Comparison of ENCODE assay signal across 16 cellular contexts in the genomic region with DNA sequence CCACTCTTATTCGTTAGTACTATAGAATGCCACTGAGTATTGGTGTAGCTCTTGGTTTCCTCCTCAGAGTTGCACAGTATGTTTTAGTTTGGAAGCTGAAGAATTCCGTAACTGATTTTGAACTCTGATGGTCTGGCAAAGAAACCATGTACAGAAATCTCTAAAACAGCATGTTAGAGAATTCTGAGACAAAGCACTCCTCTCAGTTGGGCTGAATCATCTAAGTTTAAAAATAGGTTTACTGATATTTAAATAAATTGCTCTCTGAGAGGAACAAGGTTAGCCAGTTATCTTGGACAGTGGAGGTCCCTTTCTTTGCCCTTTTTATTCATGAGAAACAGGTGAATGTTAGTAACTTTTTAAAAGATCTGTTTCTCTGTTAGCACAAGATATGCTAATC. TPM values are rescaled to one million over a fixed set of nuclear protein-coding genes. Genes with fewer than 3 reads are reported as not detected.
DNase-seq lines count a peak whose midpoint lies in the region; TF ChIP-seq lines count a peak whose summit lies in the region.
"Had no signal": no experiment of that assay in that cellular context is flagged by ENCODE, and none has a peak within 500 bp of the region (broad histone marks: within the 10 kb centered on the region; RNA-seq: fewer than 3 reads in every experiment).

No MANE protein-coding gene starts in this region.

- H3K27ac ChIP-seq in BLaER1 treated with 17β-estradiol and CSF1 and Interleukin-3, amounts not matched to agents 10 nM and 100 nM = no peak overlapping the region
- peak overlapping the region; percentile 23 to 70 for H3K27ac ChIP-seq in coronary artery
- H3K27ac ChIP-seq in iPS-20b (ENCODE audit: low read length) = no peak overlapping the region
- no peak overlapping the region for H3K27ac ChIP-seq in RWPE1
- peak overlapping the region in 1 of 2 experiments; percentile 2; a peak in 1 of 4 replicates for H3K27ac ChIP-seq in SK-N-SH (ENCODE audit: low read depth in 2 of 2, low read length in 1 of 2)
- H3K27ac ChIP-seq: Peyer's patch had no signal

- peaks cover 0 to 11% (median 0%) of the 10 kb centered on the region in 11 experiments; a peak in 2 of 22 replicates for H3K27me3 ChIP-seq in BLaER1 treated with 17β-estradiol and CSF1 and Interleukin-3, amounts not matched to agents 10 nM and 100 nM
- no peaks in the 10 kb centered on the region for H3K27me3 ChIP-seq in iPS-20b (ENCODE audit: insufficient read depth, low read length)
- no peaks in the 10 kb centered on the region for H3K27me3 ChIP-seq in SK-N-SH (ENCODE audit: insufficient read depth)
- H3K27me3 ChIP-seq: MG63, Peyer's patch had no signal

- peaks cover 25 to 32% (median 29%) of the 10 kb centered on the region in 10 experiments for H3K4me1 ChIP-seq in BLaER1 treated with 17β-estradiol and CSF1 and Interleukin-3, amounts not matched to agents 10 nM and 100 nM
- H3K4me1 ChIP-seq in iPS-20b (ENCODE audit: insufficient read depth, low read length) (peaks cover 25% of the 10 kb centered on the region), SK-N-SH (ENCODE audit: control insufficient read depth in 1 of 2, insufficient read depth in 2 of 2, low read depth in 1 of 2, low read length in 1 of 2) (peaks cover 0 to 4% of the 10 kb centered on the region in 2 experiments; a peak in 2 of 4 replicates)
- H3K4me1 ChIP-seq: Peyer's patch had no signal

- POLR2A ChIA-PET in RWPE1 (lab: Yijun Ruan, JAX; ENCODE audit: low non-redundant PET) (no interaction called here), SK-N-SH (lab: Yijun Ruan, JAX) (no interaction called here)

- no peaks in the 10 kb centered on the region for H3K79me2 ChIP-seq in SK-N-SH (ENCODE audit: insufficient read depth)

- no peak overlapping the region for H3K4me3 ChIP-seq in BLaER1 treated with 17β-estradiol and CSF1 and Interleukin-3, amounts not matched to agents 10 nM and 100 nM
- H3K4me3 ChIP-seq in coronary artery (no peak overlapping the region), iPS-20b (ENCODE audit: low read length) (peak overlapping the region; percentile 14; the same call in 1 of the 2 replicates), SK-N-SH (ENCODE audit: low read depth in 2 of 2, low read length in 1 of 2) (no peak overlapping the region)
- H3K4me3 ChIP-seq: MG63, Peyer's patch had no signal

- TF ChIP-seq RAD21 in SK-N-SH (IDR thresholded peaks at IDR 0.05; ENCODE audit: low read length) = no peak

- peaks cover 0 to 72% (median 35%) of the 10 kb centered on the region in 11 experiments; a peak in 17 of 22 replicates for H4K20me1 ChIP-seq in BLaER1 treated with 17β-estradiol and CSF1 and Interleukin-3, amounts not matched to agents 10 nM and 100 nM
- H4K20me1 ChIP-seq in SK-N-SH (ENCODE audit: insufficient read depth) = no peaks in the 10 kb centered on the region

- CTCF ChIA-PET in RWPE1 (lab: Yijun Ruan, JAX) (no interaction called here), SK-N-SH (lab: Yijun Ruan, JAX) (interaction anchor here (2.5 kb wide), 1 partner anchor 265 kb away, joined by 6 read pairs; no protein-coding TSS in a partner anchor)

- peaks cover 2% of the 10 kb centered on the region; the same call in 1 of the 2 replicates for H3K27me3 Mint-ChIP-seq in HFFc6 (ENCODE audit: insufficient read depth)
- peaks cover 0 to 1% (median 0%) of the 10 kb centered on the region in 3 donors for H3K27me3 Mint-ChIP-seq in immature natural killer cell (ENCODE audit: low read depth in 3 of 3)
- H3K27me3 Mint-ChIP-seq: B cell; CD4-positive, alpha-beta memory T cell had no signal

- DNase-seq in HFFc6 (no peak), coronary artery (ENCODE audit: low spot score) (no peak), RWPE1 (ENCODE audit: low spot score) (no peak), SK-N-SH (no peak), immature natural killer cell (no peak)
- DNase-seq: CD4-positive, alpha-beta memory T cell; DMS79 treated with DMSO at 0.1 percent for 48 hours; KG1; MG63; NCI-H1105; NCI-H187; Peyer's patch; SHP77 had no signal

- peak overlapping the region in 7 of 11 experiments; percentile 16 to 57 (median 51); a peak in 10 of 22 replicates for H3K4me2 ChIP-seq in BLaER1 treated with 17β-estradiol and CSF1 and Interleukin-3, amounts not matched to agents 10 nM and 100 nM
- no peak overlapping the region for H3K4me2 ChIP-seq in SK-N-SH

- peak overlapping the region; percentile 3; the same call in 1 of the 2 replicates for H3K27ac Mint-ChIP-seq in HFFc6
- peak overlapping the region in 2 of 6 donors; percentile 26 to 34 for H3K27ac Mint-ChIP-seq in immature natural killer cell
- H3K27ac Mint-ChIP-seq: B cell had no signal

- H3K9me3 Mint-ChIP-seq in HFFc6 (no peaks in the 10 kb centered on the region), immature natural killer cell (no peaks in the 10 kb centered on the region)
- H3K9me3 Mint-ChIP-seq: CD4-positive, alpha-beta memory T cell had no signal

- H3K9me2 ChIP-seq in SK-N-SH = no peaks in the 10 kb centered on the region

- H2AFZ ChIP-seq in SK-N-SH (ENCODE audit: low read depth) = no peak overlapping the region

- H3K9me3 ChIP-seq in BLaER1 treated with 17β-estradiol and CSF1 and Interleukin-3, amounts not matched to agents 10 nM and 100 nM (replicated peaks in 1 of 11) = no peaks in the 10 kb centered on the region
- H3K9me3 ChIP-seq in iPS-20b (ENCODE audit: insufficient read depth, low read depth, low read length) (no peaks in the 10 kb centered on the region), SK-N-SH (no peaks in the 10 kb centered on the region)
- H3K9me3 ChIP-seq: MG63, Peyer's patch had no signal

- WGBS in SK-N-SH (ENCODE audit: low lambda C conversion rate) = 93% methylated on average over 2 of the region's 2 CpGs

- H3K4me1 Mint-ChIP-seq in HFFc6 (ENCODE audit: low read depth) = peaks cover 7% of the 10 kb centered on the region
- no peaks in the 10 kb centered on the region for H3K4me1 Mint-ChIP-seq in immature natural killer cell

- no peak overlapping the region for H3K4me3 Mint-ChIP-seq in HFFc6
- no peak overlapping the region for H3K4me3 Mint-ChIP-seq in immature natural killer cell
- H3K4me3 Mint-ChIP-seq: B cell; CD4-positive, alpha-beta memory T cell had no signal

- H3K36me3 ChIP-seq in BLaER1 treated with 17β-estradiol and CSF1 and Interleukin-3, amounts not matched to agents 10 nM and 100 nM = peaks cover 82 to 98% (median 89%) of the 10 kb centered on the region in 11 experiments
- H3K36me3 ChIP-seq in iPS-20b (ENCODE audit: insufficient read depth, low read depth, low read length) (peaks cover 97% of the 10 kb centered on the region), SK-N-SH (replicated peaks in 1 of 2; ENCODE audit: control insufficient read depth in 1 of 2, insufficient read depth in 2 of 2, low read length in 1 of 2) (peaks cover 70 to 96% of the 10 kb centered on the region in 2 experiments)

- peak overlapping the region in 1 of 11 experiments; percentile 1; a peak in 1 of 22 replicates for H3K9ac ChIP-seq in BLaER1 treated with 17β-estradiol and CSF1 and Interleukin-3, amounts not matched to agents 10 nM and 100 nM
- H3K9ac ChIP-seq in iPS-20b (ENCODE audit: low read depth, low read length) (no peak overlapping the region; the same call in 1 of the 2 replicates), SK-N-SH (no peak overlapping the region)

- H3F3A ChIP-seq in SK-N-SH (replicated peaks; ENCODE audit: insufficient read depth) = peaks cover 6% of the 10 kb centered on the region

- peaks cover 14% of the 10 kb centered on the region; the same call in 1 of the 2 replicates for H3K36me3 Mint-ChIP-seq in HFFc6 (ENCODE audit: low read depth)
- peaks cover 27 to 67% (median 38%) of the 10 kb centered on the region in 3 donors for H3K36me3 Mint-ChIP-seq in immature natural killer cell

- TF ChIP-seq EP300 in SK-N-SH (IDR thresholded peaks at IDR 0.05; ENCODE audit: borderline replicate concordance in 1 of 2, low read depth in 1 of 2, low read length in 1 of 2) = no peak

- no peak for TF ChIP-seq CTCF in HFFc6 (IDR thresholded peaks at IDR 0.05)
- TF ChIP-seq CTCF in coronary artery (IDR thresholded peaks at IDR 0.05) = no peak
- TF ChIP-seq CTCF in RWPE1 (conservative IDR thresholded peaks at IDR 0.05; ENCODE audit: low read depth) = no peak
- no peak for TF ChIP-seq CTCF in SK-N-SH (IDR thresholded peaks at IDR 0.05)

TF ChIP-seq in SK-N-SH, 30 proteins besides CTCF, POLR2A, EP300 and RAD21 (continues in another document):
- TF ChIP-seq, protein P1, sequence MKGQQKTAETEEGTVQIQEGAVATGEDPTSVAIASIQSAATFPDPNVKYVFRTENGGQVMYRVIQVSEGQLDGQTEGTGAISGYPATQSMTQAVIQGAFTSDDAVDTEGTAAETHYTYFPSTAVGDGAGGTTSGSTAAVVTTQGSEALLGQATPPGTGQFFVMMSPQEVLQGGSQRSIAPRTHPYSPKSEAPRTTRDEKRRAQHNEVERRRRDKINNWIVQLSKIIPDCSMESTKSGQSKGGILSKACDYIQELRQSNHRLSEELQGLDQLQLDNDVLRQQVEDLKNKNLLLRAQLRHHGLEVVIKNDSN (IDR thresholded peaks at IDR 0.05; ENCODE audit: borderline replicate concordance, low read depth) = no peak
- TF ChIP-seq POLR2AphosphoS5 (IDR thresholded peaks at IDR 0.05; ENCODE audit: low read depth, low read length) = no peak
- TF ChIP-seq TEAD4 (IDR thresholded peaks at IDR 0.05; ENCODE audit: borderline replicate concordance, insufficient read depth) = no peak
- TF ChIP-seq YY1 (IDR thresholded peaks at IDR 0.05; ENCODE audit: low read depth) = no peak
- no peak for TF ChIP-seq GABPA (IDR thresholded peaks at IDR 0.05; ENCODE audit: low read depth)
- no peak for TF ChIP-seq NFIC (IDR thresholded peaks at IDR 0.05; ENCODE audit: borderline replicate concordance)
- no peak for TF ChIP-seq CHD2 (IDR thresholded peaks at IDR 0.05; ENCODE audit: low read length, partially characterized antibody)

RNA-seq across cellular contexts. Expression of a gene that starts 43.8 kb away (rescaled TPM):
- total RNA-seq in HFFc6 (2021; fragmentation: NEBNext Ultra II Directional; extraction: Animal tissue kit (Norgen Biotek cat#: 25700)) = 1 to 10 TPM in 4 of 6 experiments, under 1 TPM in 2; 0.61 to 2.8 (median 1.5) TPM
- polyA plus RNA-seq in SK-N-SH (2012; rRNA removed) (2.0 and 6.0 TPM in 2 replicates), immature natural killer cell (10 to 100 TPM in 1 of 3 donors, 1 to 10 TPM in 2; 1.5 to 13.3 (median 3.7) TPM)
- polyA plus RNA-seq in SK-N-SH (2012; cell fraction: cytosol; rRNA removed) = 2.7 and 2.8 TPM in 2 replicates
- polyA plus RNA-seq in SK-N-SH (2012; cell fraction: nucleus; rRNA removed) = 2.1 and 3.1 TPM in 2 replicates

Comparison
In these comparisons a context has a peak if more than half of its experiments do, and no peak if none do; other contexts are left out.
1. H3K27ac ChIP-seq: peak in coronary artery (2 of 2); none in BLaER1 treated with 17β-estradiol and CSF1 and Interleukin-3, amounts not matched to agents 10 nM and 100 nM (0 of 11), iPS-20b (single experiment) and RWPE1 (single experiment).